Comparison of ENCODE assay signal across 9 cellular contexts in the genomic region with DNA sequence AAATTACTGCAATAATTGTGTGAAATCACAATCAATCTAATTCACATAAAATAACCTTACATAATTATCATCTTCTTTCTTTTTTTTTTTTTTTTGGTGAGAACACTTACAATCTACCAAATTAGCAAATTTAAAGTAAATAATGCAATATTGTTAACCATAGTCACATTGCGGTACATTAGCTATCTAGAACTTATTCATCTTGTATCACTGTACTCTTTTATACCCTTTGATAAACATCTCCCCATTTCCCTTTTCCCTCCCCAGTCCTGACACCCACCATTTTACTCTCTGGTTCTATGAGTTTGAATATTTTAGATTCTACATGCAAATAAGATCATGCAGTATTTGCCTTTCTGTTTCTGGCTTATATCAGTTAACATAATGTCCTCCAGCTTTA. TPM values are rescaled to one million over a fixed set of nuclear protein-coding genes. Genes with fewer than 3 reads are reported as not detected.
"Had no signal": no experiment of that assay in that cellular context is flagged by ENCODE, and none has a peak within 500 bp of the region (broad histone marks: within the 10 kb centered on the region; RNA-seq: fewer than 3 reads in every experiment).

No MANE protein-coding gene starts in this region.

- H3K27ac Mint-ChIP-seq: IgD-negative memory B cell had no signal

- H3K27ac ChIP-seq: HL-60, KMS-11 had no signal

- ATAC-seq: HepG2 had no signal

- FAIRE-seq: HepG2, HTR-8/SVneo had no signal

- H3K4me2 ChIP-seq: KMS-11 had no signal

- DNase-seq: IMR-90, KBM-7, KG1 had no signal

- H3K4me3 Mint-ChIP-seq: IgD-negative memory B cell had no signal

- H3K36me3 Mint-ChIP-seq: IgD-negative memory B cell had no signal

- H3K9ac ChIP-seq: KMS-11 had no signal

RNA-seq across cellular contexts. Expression of gene PRAME, which starts 24.0 kb away (rescaled TPM):
- total RNA-seq: HT-29, IMR-90 had no signal
- polyA plus RNA-seq: IgD-negative memory B cell, IMR-90 had no signal
